ENCODE assay signal across 21 cellular contexts in the genomic region with DNA sequence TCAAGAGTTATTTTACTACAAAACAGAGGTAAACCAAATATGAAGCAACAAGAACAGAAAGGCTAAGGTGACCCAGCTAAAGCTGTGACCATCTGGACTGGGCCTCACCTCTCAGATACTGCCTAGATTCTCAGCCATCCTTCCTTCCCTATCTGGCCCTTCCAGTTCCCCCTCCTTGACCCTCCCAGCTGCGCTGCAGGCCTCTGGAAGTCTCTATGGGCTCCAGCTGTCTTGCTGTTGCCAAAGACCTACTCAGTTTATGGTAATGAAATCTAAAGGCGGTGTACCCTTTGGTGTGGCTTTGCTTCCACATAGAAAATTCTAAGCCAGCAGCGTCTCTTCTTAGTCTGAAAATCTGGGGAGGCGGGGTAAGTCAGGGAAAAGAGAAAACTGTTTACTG. TPM values are rescaled to one million over a fixed set of nuclear protein-coding genes. Genes with fewer than 3 reads are reported as not detected.
DNase-seq lines count a peak whose midpoint lies in the region; ATAC-seq and TF ChIP-seq lines count a peak whose summit lies in the region.
"Had no signal": no experiment of that assay in that cellular context is flagged by ENCODE, and none has a peak within 500 bp of the region (broad histone marks: within the 10 kb centered on the region; RNA-seq: fewer than 3 reads in every experiment).

No MANE protein-coding gene starts in this region.

- H3K27me3 Mint-ChIP-seq in activated naive CD8-positive, alpha-beta T cell treated with anti-CD3 and anti-CD28 coated beads, Interleukin-2, amount 50 U/mL, for 24 hours = peaks cover 2% of the 10 kb centered on the region

- no peaks in the 10 kb centered on the region for H3K79me2 ChIP-seq in trophoblast cell (ENCODE audit: control insufficient read depth, insufficient read depth, low read length, poor library complexity)

- H3K4me3 ChIP-seq in fibroblast of villous mesenchyme (ENCODE audit: low read depth, low read length) (no peak overlapping the region), trophoblast cell (ENCODE audit: low read depth, low read length) (no peak overlapping the region), thyroid gland (replicated peaks in 1 of 3) (no peak overlapping the region)
- H3K4me3 ChIP-seq: HAP-1 had no signal

- peak overlapping the region; percentile 68 for H2BK120ac ChIP-seq in trophoblast cell (ENCODE audit: insufficient read depth, low read length, poor library complexity)

- H3K4me2 ChIP-seq in trophoblast cell (ENCODE audit: low read length) = no peak overlapping the region

- H4K8ac ChIP-seq in trophoblast cell (ENCODE audit: low read depth, low read length) = peak overlapping the region; percentile 17

- no peak for TF ChIP-seq POLR2A in thyroid gland (IDR thresholded peaks at IDR 0.05)

- no peak overlapping the region for H3K14ac ChIP-seq in trophoblast cell (ENCODE audit: low read length)

- H3K27ac ChIP-seq in trophoblast cell (ENCODE audit: low read depth, low read length) (peak overlapping the region; percentile 40), thyroid gland (no peak overlapping the region)
- H3K27ac ChIP-seq: 22Rv1, C4-2B had no signal

- no peak overlapping the region for H4K12ac ChIP-seq in trophoblast cell (ENCODE audit: low read depth, low read length)

- DNase-seq in DMS 273 (lab: John Stamatoyannopoulos, UW; ENCODE audit: unreplicated experiment) (peak; percentile 15), DMS 273 treated with DMSO at 0.1 percent for 48 hours (lab: John Stamatoyannopoulos, UW) (no peak), fibroblast of villous mesenchyme (ENCODE audit: low read depth) (peak; percentile 66), trophoblast cell (peak; percentile 84 to 87), inferior parietal cortex (ENCODE audit: extremely low spot score) (no peak), thyroid gland (no peak)
- no peak for DNase-seq in activated naive CD8-positive, alpha-beta T cell treated with anti-CD3 and anti-CD28 coated beads, Interleukin-2, amount 50 U/mL, for 24 hours
- DNase-seq in stimulated activated CD4-positive, alpha-beta T cell treated with anti-CD3 and anti-CD28 coated beads, Interleukin-2, amount 100 ng/mL, for 48 hours = no peak
- DNase-seq: GDM1; NCI-H1092; NCI-H1436 treated with DMSO at 0.1 percent for 48 hours; NCI-H2029; NCI-H2171; NCI-H446; NCI-H69; NK-92 treated with Interleukin-12 subunit alpha and Interleukin-12 subunit beta, amount 100 ng/mL, for 24 hours; SHP77 had no signal

- H3K9me3 Mint-ChIP-seq in activated naive CD8-positive, alpha-beta T cell treated with anti-CD3 and anti-CD28 coated beads, Interleukin-2, amount 50 U/mL, for 24 hours = no peaks in the 10 kb centered on the region

- no peak overlapping the region for H3K9ac ChIP-seq in trophoblast cell (ENCODE audit: low read length)

- H3K36me3 Mint-ChIP-seq in activated naive CD8-positive, alpha-beta T cell treated with anti-CD3 and anti-CD28 coated beads, Interleukin-2, amount 50 U/mL, for 24 hours (ENCODE audit: low read depth) = no peaks in the 10 kb centered on the region

- no peaks in the 10 kb centered on the region for H3K9me3 ChIP-seq in trophoblast cell (ENCODE audit: insufficient read depth, low read depth, low read length)
- no peaks in the 10 kb centered on the region for H3K9me3 ChIP-seq in thyroid gland
- H3K9me3 ChIP-seq: HAP-1 had no signal

- H3K27ac Mint-ChIP-seq in activated naive CD8-positive, alpha-beta T cell treated with anti-CD3 and anti-CD28 coated beads, Interleukin-2, amount 50 U/mL, for 24 hours = no peak overlapping the region

- H2AK5ac ChIP-seq in trophoblast cell (ENCODE audit: low read length) = no peak overlapping the region

- H3K79me1 ChIP-seq in trophoblast cell (ENCODE audit: low read length) = peaks cover 18% of the 10 kb centered on the region

- peaks cover 11% of the 10 kb centered on the region for H3K4me1 Mint-ChIP-seq in activated naive CD8-positive, alpha-beta T cell treated with anti-CD3 and anti-CD28 coated beads, Interleukin-2, amount 50 U/mL, for 24 hours

- WGBS in trophoblast cell (ENCODE audit: extremely low coverage, insufficient coverage, insufficient read length) = no CpG with 5 or more reads among the region's 4 CpGs
- 92 to 95% methylated on average over 4 of the region's 4 CpGs for WGBS in thyroid gland, 2 donors

- no peak overlapping the region for H2AFZ ChIP-seq in trophoblast cell (ENCODE audit: insufficient read depth, low read length, poor library complexity)

- ATAC-seq in activated naive CD8-positive, alpha-beta T cell treated with anti-CD3 and anti-CD28 coated beads, Interleukin-2, amount 50 U/mL, for 24 hours = no peak

- no peak for TF ChIP-seq CTCF in fibroblast of villous mesenchyme (IDR thresholded peaks at IDR 0.05; ENCODE audit: insufficient read depth, low read depth, low read length)
- TF ChIP-seq CTCF in thyroid gland (IDR thresholded peaks at IDR 0.05) = no peak

- no peak overlapping the region for H3K18ac ChIP-seq in trophoblast cell (ENCODE audit: low read length)

- no peak overlapping the region for H3K23ac ChIP-seq in trophoblast cell (ENCODE audit: low read length)

- H4K91ac ChIP-seq in trophoblast cell (ENCODE audit: low read depth, low read length) = peak overlapping the region; percentile 52

- H3K27me3 ChIP-seq in trophoblast cell (ENCODE audit: insufficient read depth, low read length) (no peaks in the 10 kb centered on the region), thyroid gland (no peaks in the 10 kb centered on the region)

- intact Hi-C loops in thyroid gland (cut with DNase I) = loop anchor here (10.0 kb wide), 1 partner anchor 279 kb away; no protein-coding TSS in a partner anchor

- H2BK12ac ChIP-seq in trophoblast cell (ENCODE audit: low read length) = peak overlapping the region; percentile 56

- H3K4ac ChIP-seq in trophoblast cell (ENCODE audit: low read depth, low read length) = no peak overlapping the region

- H2BK5ac ChIP-seq in trophoblast cell (ENCODE audit: low read depth, low read length, poor library complexity) = peak overlapping the region; percentile 61

- H3K36me3 ChIP-seq in trophoblast cell (ENCODE audit: control insufficient read depth in 1 of 2, insufficient read depth in 2 of 2, low read length in 2 of 2) (no peaks in the 10 kb centered on the region), thyroid gland (no peaks in the 10 kb centered on the region)
- H3K36me3 ChIP-seq: HAP-1 had no signal

- H3K4me3 Mint-ChIP-seq in activated naive CD8-positive, alpha-beta T cell treated with anti-CD3 and anti-CD28 coated beads, Interleukin-2, amount 50 U/mL, for 24 hours = no peak overlapping the region

- H3K4me1 ChIP-seq in trophoblast cell (ENCODE audit: control insufficient read depth in 1 of 2, insufficient read depth in 2 of 2, low read length in 2 of 2) (peaks cover 20 to 21% of the 10 kb centered on the region in 2 experiments), thyroid gland (peaks cover 9 to 10% of the 10 kb centered on the region in 2 donors)

RNA-seq across cellular contexts. Expression of a gene that starts 55.7 kb away (rescaled TPM):
- 0.32 and 0.43 TPM in 2 replicates for total RNA-seq in fibroblast of villous mesenchyme
- polyA plus RNA-seq in trophoblast cell (2013) = 0.10 and 0.11 TPM in 2 replicates
- 1 to 10 TPM; 1.3 to 4.6 (median 1.6) TPM for total RNA-seq in thyroid gland
- total RNA-seq: HT1080 had no signal

Comparison
In these comparisons a context has a peak if more than half of its experiments do, and no peak if none do; other contexts are left out.
1. DNase-seq: peak in DMS 273 (single experiment), fibroblast of villous mesenchyme (single experiment) and trophoblast cell (2 of 2); none in DMS 273 treated with DMSO at 0.1 percent for 48 hours (single experiment), inferior parietal cortex (single experiment), thyroid gland (0 of 2), activated naive CD8-positive, alpha-beta T cell treated with anti-CD3 and anti-CD28 coated beads, Interleukin-2, amount 50 U/mL, for 24 hours (single experiment) and stimulated activated CD4-positive, alpha-beta T cell treated with anti-CD3 and anti-CD28 coated beads, Interleukin-2, amount 100 ng/mL, for 48 hours (0 of 2).